In the genomic region with DNA sequence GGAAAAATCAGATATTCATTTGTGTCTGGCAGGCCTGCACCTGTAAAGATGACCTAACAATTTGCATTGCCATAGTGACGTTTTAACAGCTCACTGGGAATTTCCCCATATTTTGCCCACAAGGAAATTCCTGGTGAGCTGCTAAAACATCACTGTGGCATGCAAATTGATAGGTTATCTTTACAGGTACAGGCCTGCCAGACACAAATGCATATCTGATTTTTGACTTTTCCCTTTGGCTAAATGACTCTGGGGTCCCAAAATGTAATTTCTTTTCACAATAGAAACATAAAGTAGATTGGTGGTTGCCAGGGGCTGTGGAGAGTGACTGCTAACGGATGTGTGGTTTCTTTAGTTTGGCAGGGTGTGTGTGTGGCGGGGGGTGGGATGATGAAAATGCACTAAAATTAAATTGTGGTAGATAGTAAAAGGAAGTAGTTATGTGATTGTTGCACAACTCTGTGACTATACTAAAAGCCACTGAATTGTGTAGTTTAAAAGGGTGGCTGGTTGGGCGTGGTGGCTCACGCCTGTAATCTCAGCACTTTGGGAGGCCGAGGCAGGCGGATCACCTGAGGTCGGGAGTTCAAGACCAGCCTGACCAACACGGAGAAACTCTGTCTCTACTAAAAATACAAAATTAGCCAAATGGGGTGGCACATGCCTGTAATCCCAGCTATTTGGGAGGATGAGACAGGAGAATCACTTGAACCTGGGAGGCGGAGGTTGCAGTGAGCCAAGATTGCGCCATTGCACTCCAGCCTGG, we compare ENCODE assay signal across 9 cellular contexts. TPM values are rescaled to one million over a fixed set of nuclear protein-coding genes. Genes with fewer than 3 reads are reported as not detected.
A peak's percentile ranks its signal among the peaks of the same experiment; 100 is the strongest.
DNase-seq lines count a peak whose midpoint lies in the region; ATAC-seq and TF ChIP-seq lines count a peak whose summit lies in the region.
"Had no signal": no experiment of that assay in that cellular context is flagged by ENCODE, and none has a peak within 500 bp of the region (broad histone marks: within the 10 kb centered on the region; RNA-seq: fewer than 3 reads in every experiment).

No MANE protein-coding gene starts in this region.

- ATAC-seq in GM21528 (IDR thresholded peaks at IDR 0.05; ENCODE audit: low FRiP score, unreplicated experiment) (peak; percentile 72), esophagus mucosa (peak; percentile 91)
- ATAC-seq: HCT116 had no signal

- no peaks in the 10 kb centered on the region for H3K36me3 Mint-ChIP-seq in nephron progenitor cell (ENCODE audit: low read depth)

- no peaks in the 10 kb centered on the region for H3K9me2 ChIP-seq in DOHH2 (replicated peaks; ENCODE audit: control insufficient read depth, low read length)

- DNase-seq in KG1 (lab: John Stamatoyannopoulos, UW) (peak; percentile 82), nephron progenitor cell (no peak), ecto neural progenitor cell (ENCODE audit: low spot score) (no peak)
- peak; percentile 16 to 20 for DNase-seq in activated CD4-positive, alpha-beta T cell treated with anti-CD3 and anti-CD28 coated beads for 24 hours (ENCODE audit: low read depth in 2 of 2)
- DNase-seq in stimulated activated CD8-positive, alpha-beta memory T cell treated with anti-CD3 and anti-CD28 coated beads, Interleukin-4, amount 100 ng/mL, for 24 hours (ENCODE audit: low read depth) = peak; percentile 26

- peaks cover 56% of the 10 kb centered on the region for H3K4me1 ChIP-seq in DOHH2 (ENCODE audit: control insufficient read depth, low read length)

- no peak overlapping the region for H3K4me3 Mint-ChIP-seq in nephron progenitor cell

- no peak overlapping the region for H3K27ac Mint-ChIP-seq in nephron progenitor cell

- peaks cover 5% of the 10 kb centered on the region; the same call in 1 of the 2 replicates for H3K9me3 ChIP-seq in DOHH2 (ENCODE audit: control insufficient read depth, insufficient read depth, low read length)

- H3F3A ChIP-seq in DOHH2 (ENCODE audit: control insufficient read depth, insufficient read depth) = 0 out of 2 replicates have a peak, but pooled peaks cover 5% of the 10 kb centered on the region

- H3K4me1 Mint-ChIP-seq in nephron progenitor cell = peaks cover 35% of the 10 kb centered on the region

- no peaks in the 10 kb centered on the region for H3K79me2 ChIP-seq in DOHH2 (ENCODE audit: control insufficient read depth, low read length)

- H3K4me2 ChIP-seq in DOHH2 (ENCODE audit: low read length) = peak overlapping the region; percentile 60

- no peaks in the 10 kb centered on the region for H3K36me3 ChIP-seq in DOHH2 (ENCODE audit: control insufficient read depth, low read length)

- peak overlapping the region; percentile 78 for H3K27ac ChIP-seq in DOHH2 (ENCODE audit: low read depth, low read length)

- peaks cover 7% of the 10 kb centered on the region for H3K9me3 Mint-ChIP-seq in nephron progenitor cell

- peaks cover 5% of the 10 kb centered on the region for H3K27me3 Mint-ChIP-seq in nephron progenitor cell (ENCODE audit: low read depth, poor library complexity)

- no peaks in the 10 kb centered on the region for H4K20me1 ChIP-seq in DOHH2 (ENCODE audit: control insufficient read depth, insufficient read depth, low read depth, low read length)

- H3K4me3 ChIP-seq in DOHH2 (ENCODE audit: low read length) = peak overlapping the region; percentile 40

- no peaks in the 10 kb centered on the region for H3K27me3 ChIP-seq in DOHH2 (ENCODE audit: control insufficient read depth, low read length)

- TF ChIP-seq CTCF in DOHH2 (IDR thresholded peaks at IDR 0.05; ENCODE audit: low read depth, low read length, poor library complexity, severe bottlenecking) = no peak
- TF ChIP-seq CTCF in nephron progenitor cell (IDR thresholded peaks at IDR 0.05) = no peak

RNA-seq across cellular contexts. Expression of a gene that starts 18.5 kb away (rescaled TPM):
- 4.5 TPM for total RNA-seq in esophagus mucosa

RNA-seq across cellular contexts. Expression of a gene that starts 54.8 kb away (rescaled TPM):
- 77.2 TPM for total RNA-seq in esophagus mucosa

Comparison
In these comparisons a context has a peak if more than half of its experiments do, and no peak if none do; other contexts are left out.
1. DNase-seq: peak in KG1 (single experiment), activated CD4-positive, alpha-beta T cell treated with anti-CD3 and anti-CD28 coated beads for 24 hours (2 of 2) and stimulated activated CD8-positive, alpha-beta memory T cell treated with anti-CD3 and anti-CD28 coated beads, Interleukin-4, amount 100 ng/mL, for 24 hours (single experiment); none in nephron progenitor cell (single experiment) and ecto neural progenitor cell (single experiment).